1 cellular context compared by ENCODE assay signal in the genomic region with DNA sequence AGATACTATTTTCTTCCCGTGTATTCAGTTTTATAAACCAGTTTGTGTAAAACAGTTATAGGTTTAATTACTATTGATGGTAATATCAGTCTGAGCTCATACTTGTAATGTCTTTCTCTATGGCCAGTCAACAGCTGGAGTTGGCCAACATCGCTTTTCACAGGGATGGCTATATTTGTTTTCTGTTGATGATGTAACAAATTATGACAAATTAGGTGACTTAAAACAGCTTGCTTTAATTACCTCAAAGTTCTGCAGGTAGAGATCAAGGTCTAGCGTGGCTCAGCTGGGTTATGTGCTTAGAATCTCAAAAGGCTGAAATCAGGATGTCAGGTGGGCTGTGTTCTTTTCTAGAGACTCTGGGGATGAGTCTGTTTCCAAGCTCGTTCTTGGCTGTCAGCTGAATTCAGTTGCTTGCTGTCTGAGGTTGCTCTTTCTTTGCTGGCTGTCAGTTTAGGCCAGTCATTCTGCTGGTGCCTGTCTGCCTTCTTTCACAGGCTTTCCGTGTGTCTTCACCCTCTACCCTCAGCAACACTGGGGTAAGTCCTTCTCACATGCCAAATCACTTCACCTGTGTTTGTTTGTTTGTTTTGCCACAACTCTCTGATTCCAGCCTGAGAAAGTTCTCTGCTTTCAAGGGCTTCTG.
TF ChIP-seq lines count a peak whose summit lies in the region.

No MANE protein-coding gene starts in this region.

TF ChIP-seq in HepG2, 621 proteins besides CTCF, POLR2A, EP300 and RAD21 (continued from another document):
- TF ChIP-seq, protein P1, sequence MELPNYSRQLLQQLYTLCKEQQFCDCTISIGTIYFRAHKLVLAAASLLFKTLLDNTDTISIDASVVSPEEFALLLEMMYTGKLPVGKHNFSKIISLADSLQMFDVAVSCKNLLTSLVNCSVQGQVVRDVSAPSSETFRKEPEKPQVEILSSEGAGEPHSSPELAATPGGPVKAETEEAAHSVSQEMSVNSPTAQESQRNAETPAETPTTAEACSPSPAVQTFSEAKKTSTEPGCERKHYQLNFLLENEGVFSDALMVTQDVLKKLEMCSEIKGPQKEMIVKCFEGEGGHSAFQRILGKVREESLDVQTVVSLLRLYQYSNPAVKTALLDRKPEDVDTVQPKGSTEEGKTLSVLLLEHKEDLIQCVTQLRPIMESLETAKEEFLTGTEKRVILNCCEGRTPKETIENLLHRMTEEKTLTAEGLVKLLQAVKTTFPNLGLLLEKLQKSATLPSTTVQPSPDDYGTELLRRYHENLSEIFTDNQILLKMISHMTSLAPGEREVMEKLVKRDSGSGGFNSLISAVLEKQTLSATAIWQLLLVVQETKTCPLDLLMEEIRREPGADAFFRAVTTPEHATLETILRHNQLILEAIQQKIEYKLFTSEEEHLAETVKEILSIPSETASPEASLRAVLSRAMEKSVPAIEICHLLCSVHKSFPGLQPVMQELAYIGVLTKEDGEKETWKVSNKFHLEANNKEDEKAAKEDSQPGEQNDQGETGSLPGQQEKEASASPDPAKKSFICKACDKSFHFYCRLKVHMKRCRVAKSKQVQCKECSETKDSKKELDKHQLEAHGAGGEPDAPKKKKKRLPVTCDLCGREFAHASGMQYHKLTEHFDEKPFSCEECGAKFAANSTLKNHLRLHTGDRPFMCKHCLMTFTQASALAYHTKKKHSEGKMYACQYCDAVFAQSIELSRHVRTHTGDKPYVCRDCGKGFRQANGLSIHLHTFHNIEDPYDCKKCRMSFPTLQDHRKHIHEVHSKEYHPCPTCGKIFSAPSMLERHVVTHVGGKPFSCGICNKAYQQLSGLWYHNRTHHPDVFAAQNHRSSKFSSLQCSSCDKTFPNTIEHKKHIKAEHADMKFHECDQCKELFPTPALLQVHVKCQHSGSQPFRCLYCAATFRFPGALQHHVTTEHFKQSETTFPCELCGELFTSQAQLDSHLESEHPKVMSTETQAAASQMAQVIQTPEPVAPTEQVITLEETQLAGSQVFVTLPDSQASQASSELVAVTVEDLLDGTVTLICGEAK (IDR thresholded peaks at IDR 0.05): no peak
- TF ChIP-seq, protein P1 (CRISPR knock-in tag; IDR thresholded peaks at IDR 0.05): no peak
- TF ChIP-seq PAF1 (CRISPR knock-in tag; IDR thresholded peaks at IDR 0.05) (no peak), ARID2 (CRISPR knock-in tag; IDR thresholded peaks at IDR 0.05; ENCODE audit: borderline replicate concordance) (no peak), CREB3 (CRISPR knock-in tag; IDR thresholded peaks at IDR 0.05) (no peak), RBM22 (optimal IDR thresholded peaks at IDR 0.05; ENCODE audit: low read length) (no peak), ZNF547 (CRISPR knock-in tag; IDR thresholded peaks at IDR 0.05) (no peak), ZBTB44 (CRISPR knock-in tag; IDR thresholded peaks at IDR 0.05) (no peak), YY1 (IDR thresholded peaks at IDR 0.05; ENCODE audit: insufficient read depth, insufficient replicate concordance, low read depth, low read length) (no peak), STAG1 (CRISPR knock-in tag; IDR thresholded peaks at IDR 0.05) (no peak), ZBTB25 (CRISPR knock-in tag; IDR thresholded peaks at IDR 0.05) (no peak), CREB1 (IDR thresholded peaks at IDR 0.05) (peak; percentile 89), CREB1 (CRISPR knock-in tag; IDR thresholded peaks at IDR 0.05) (no peak), ZFP37 (CRISPR knock-in tag; IDR thresholded peaks at IDR 0.05; ENCODE audit: borderline replicate concordance) (no peak), ATF7 (IDR thresholded peaks at IDR 0.05) (peak; percentile 77), ATF7 (CRISPR knock-in tag; IDR thresholded peaks at IDR 0.05) (no peak)
